15 cellular contexts compared by ENCODE assay signal in the genomic region with DNA sequence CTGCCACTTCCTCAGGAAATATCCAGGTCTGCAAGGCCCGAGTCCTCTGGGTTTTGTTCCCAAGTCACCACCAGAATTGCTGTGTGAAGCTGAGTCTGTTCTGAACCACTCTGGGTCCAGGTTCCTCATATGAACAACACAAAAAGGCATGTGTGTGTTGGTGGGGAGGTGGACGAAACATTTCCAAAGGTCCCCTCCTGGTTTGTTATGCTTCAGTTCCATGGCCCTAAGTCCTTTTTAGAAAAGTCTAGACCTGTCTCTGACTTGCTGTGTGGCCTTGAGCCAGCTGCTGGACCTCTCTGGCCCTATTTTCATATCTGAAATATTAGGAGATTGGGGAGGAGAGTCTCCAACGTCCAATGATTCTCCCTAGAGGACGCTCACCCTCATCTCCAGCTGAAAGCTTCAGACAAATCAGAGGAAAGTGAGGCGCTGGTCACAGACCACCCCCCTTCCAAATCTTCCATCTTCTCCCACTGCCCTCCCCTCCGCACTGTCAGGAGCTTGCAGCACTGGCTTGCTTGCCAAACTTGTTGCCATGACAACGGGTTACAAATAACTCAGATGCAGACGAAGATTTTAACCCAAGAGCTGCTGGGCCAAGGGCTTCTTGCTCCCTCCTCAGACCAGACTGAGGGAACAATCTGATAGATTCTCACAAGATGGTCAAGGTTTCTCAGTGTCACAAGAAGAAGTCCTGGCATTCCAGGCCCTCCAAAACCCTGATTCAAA.
DNase-seq lines count a peak whose midpoint lies in the region; ATAC-seq and TF ChIP-seq lines count a peak whose summit lies in the region.
"Had no signal": no experiment of that assay in that cellular context is flagged by ENCODE, and none has a peak within 500 bp of the region (broad histone marks: within the 10 kb centered on the region; RNA-seq: fewer than 3 reads in every experiment).

No MANE protein-coding gene starts in this region.

- H3K9me3 Mint-ChIP-seq in activated naive CD4-positive, alpha-beta T cell treated with anti-CD3 and anti-CD28 coated beads, Interleukin-2, amount 10 ng/mL, durations not matched to agents 7 days and 5 days = no peaks in the 10 kb centered on the region
- H3K9me3 Mint-ChIP-seq: activated naive CD4-positive, alpha-beta T cell treated with anti-CD3 and anti-CD28 coated beads for 36 hours; T-cell had no signal

- H3K4me1 Mint-ChIP-seq in activated naive CD4-positive, alpha-beta T cell treated with anti-CD3 and anti-CD28 coated beads, Interleukin-2, amount 10 ng/mL, durations not matched to agents 7 days and 5 days = no peaks in the 10 kb centered on the region
- H3K4me1 Mint-ChIP-seq: CD4-positive, CD25-positive, alpha-beta regulatory T cell had no signal

- H3K4me3 Mint-ChIP-seq in activated naive CD4-positive, alpha-beta T cell treated with anti-CD3 and anti-CD28 coated beads, Interleukin-2, amount 10 ng/mL, durations not matched to agents 7 days and 5 days = no peak overlapping the region
- H3K4me3 Mint-ChIP-seq: activated naive CD4-positive, alpha-beta T cell treated with anti-CD3 and anti-CD28 coated beads for 36 hours; CD4-positive, CD25-positive, alpha-beta regulatory T cell; T-cell had no signal

- DNase-seq in AG10803 (ENCODE audit: low read depth) (peak; percentile 44), LHCN-M2 (ENCODE audit: low read depth) (peak; percentile 6), astrocyte of the spinal cord (ENCODE audit: low read depth, low spot score) (peak; percentile 24), iris pigment epithelial cell (ENCODE audit: low read depth) (peak; percentile 64)
- no peak for DNase-seq in activated naive CD4-positive, alpha-beta T cell treated with anti-CD3 and anti-CD28 coated beads, Interleukin-2, amount 10 ng/mL, durations not matched to agents 7 days and 5 days
- DNase-seq in activated CD4-positive, alpha-beta T cell treated with anti-CD3 and anti-CD28 coated beads for 4 hours = no peak
- DNase-seq: activated CD4-positive, alpha-beta T cell treated with anti-CD3 and anti-CD28 coated beads, Interleukin-2, amount 50 U/mL, for 48 hours; activated naive CD4-positive, alpha-beta T cell treated with anti-CD3 and anti-CD28 coated beads for 36 hours; CD4-positive, CD25-positive, alpha-beta regulatory T cell; heart left ventricle; sigmoid colon; T-cell had no signal

- in situ Hi-C loops in astrocyte of the spinal cord (cut with HindIII; ENCODE audit: low sequenced_read_pairs) = no loop called here

- CTCF ChIA-PET in activated naive CD4-positive, alpha-beta T cell treated with anti-CD3 and anti-CD28 coated beads, Interleukin-2, amount 10 ng/mL, durations not matched to agents 7 days and 5 days (lab: Charles Lee) = no interaction called here

- no peaks in the 10 kb centered on the region for H3K36me3 Mint-ChIP-seq in activated naive CD4-positive, alpha-beta T cell treated with anti-CD3 and anti-CD28 coated beads, Interleukin-2, amount 10 ng/mL, durations not matched to agents 7 days and 5 days

- H3K27me3 Mint-ChIP-seq in activated naive CD4-positive, alpha-beta T cell treated with anti-CD3 and anti-CD28 coated beads, Interleukin-2, amount 10 ng/mL, durations not matched to agents 7 days and 5 days = no peaks in the 10 kb centered on the region
- H3K27me3 Mint-ChIP-seq: CD4-positive, CD25-positive, alpha-beta regulatory T cell had no signal

- H3K4me3 ChIP-seq in AG10803 (ENCODE audit: low read length) (no peak overlapping the region), astrocyte of the spinal cord (ENCODE audit: low read depth, low read length) (no peak overlapping the region)
- H3K4me3 ChIP-seq: heart left ventricle, sigmoid colon, tibial nerve had no signal

- no peak overlapping the region for H3K27ac Mint-ChIP-seq in activated naive CD4-positive, alpha-beta T cell treated with anti-CD3 and anti-CD28 coated beads, Interleukin-2, amount 10 ng/mL, durations not matched to agents 7 days and 5 days
- H3K27ac Mint-ChIP-seq: activated naive CD4-positive, alpha-beta T cell treated with anti-CD3 and anti-CD28 coated beads for 36 hours; CD4-positive, CD25-positive, alpha-beta regulatory T cell; T-cell had no signal

- ATAC-seq in HG02642 (IDR thresholded peaks at IDR 0.05; ENCODE audit: poor library complexity, unreplicated experiment) (no peak), HG03135 (IDR thresholded peaks at IDR 0.05; ENCODE audit: unreplicated experiment) (no peak)
- ATAC-seq: heart left ventricle, T-cell had no signal

- TF ChIP-seq CTCF in AG10803 (conservative IDR thresholded peaks at IDR 0.05; ENCODE audit: low read length) (no peak), astrocyte of the spinal cord (IDR thresholded peaks at IDR 0.05; ENCODE audit: low read depth, low read length) (no peak)

Comparison
In these comparisons a context has a peak if more than half of its experiments do, and no peak if none do; other contexts are left out.
1. DNase-seq: peak in AG10803 (single experiment), LHCN-M2 (single experiment), astrocyte of the spinal cord (single experiment) and iris pigment epithelial cell (single experiment); none in activated naive CD4-positive, alpha-beta T cell treated with anti-CD3 and anti-CD28 coated beads, Interleukin-2, amount 10 ng/mL, durations not matched to agents 7 days and 5 days (single experiment) and activated CD4-positive, alpha-beta T cell treated with anti-CD3 and anti-CD28 coated beads for 4 hours (0 of 2).